ENCODE assay signal across 8 cellular contexts in genomic region chr2:193963472-193964119, GRCh38.
DNase-seq lines count a peak whose midpoint lies in the region; ATAC-seq and TF ChIP-seq lines count a peak whose summit lies in the region.

No MANE protein-coding gene starts in this region.

- no peak overlapping the region for H3K9ac ChIP-seq in NT2/D1 (ENCODE audit: insufficient read length, low read depth)

- intact Hi-C loops in esophagus muscularis mucosa (cut with DNase I): no loop called here

- TF ChIP-seq POLR2A in esophagus muscularis mucosa (IDR thresholded peaks at IDR 0.05; ENCODE audit: low read depth): no peak

- no peaks in the 10 kb centered on the region for H3K9me3 Mint-ChIP-seq in effector memory CD8-positive, alpha-beta T cell

- H3K36me3 Mint-ChIP-seq in effector memory CD8-positive, alpha-beta T cell (ENCODE audit: insufficient read depth): peaks cover 3% of the 10 kb centered on the region

- DNase-seq in NCI-H1436 (lab: John Stamatoyannopoulos, UW) (peak; percentile 53), NCI-H1436 treated with DMSO at 0.1 percent for 48 hours (lab: John Stamatoyannopoulos, UW) (no peak), NT2/D1 (ENCODE audit: low read depth, low spot score) (peak; percentile 27), fibroblast of peridontal ligament (ENCODE audit: extremely low read depth) (peak; percentile 25), esophagus muscularis mucosa (ENCODE audit: extremely low spot score) (no peak), GM19240 (ENCODE audit: insufficient read length, low spot score) (no peak)
- DNase-seq in effector memory CD8-positive, alpha-beta T cell: no peak

- no peak overlapping the region for H3K4me3 Mint-ChIP-seq in effector memory CD8-positive, alpha-beta T cell

- no peak for TF ChIP-seq EP300 in esophagus muscularis mucosa (IDR thresholded peaks at IDR 0.05)

- WGBS in esophagus muscularis mucosa: 68% methylated on average over 4 of the region's 4 CpGs

- H3K27ac Mint-ChIP-seq in effector memory CD8-positive, alpha-beta T cell: no peak overlapping the region

- no peaks in the 10 kb centered on the region for H3K9me3 ChIP-seq in NT2/D1 (ENCODE audit: insufficient read depth, low read length)
- H3K9me3 ChIP-seq in esophagus muscularis mucosa: no peaks in the 10 kb centered on the region

- H3K27me3 ChIP-seq in NT2/D1 (ENCODE audit: insufficient read depth, insufficient read length) (no peaks in the 10 kb centered on the region), esophagus muscularis mucosa (no peaks in the 10 kb centered on the region)

- H3K4me1 ChIP-seq in NT2/D1 (ENCODE audit: insufficient read depth, insufficient read length): no peaks in the 10 kb centered on the region
- H3K4me1 ChIP-seq in esophagus muscularis mucosa: no peaks in the 10 kb centered on the region

- H3K36me3 ChIP-seq in NT2/D1 (ENCODE audit: insufficient read depth, insufficient read length, low read length) (no peaks in the 10 kb centered on the region), esophagus muscularis mucosa (no peaks in the 10 kb centered on the region)

- ATAC-seq in HG02571 (IDR thresholded peaks at IDR 0.05; ENCODE audit: unreplicated experiment): peak; percentile 54
- no peak for ATAC-seq in effector memory CD8-positive, alpha-beta T cell (replicated peaks)

- no peaks in the 10 kb centered on the region for H3K4me1 Mint-ChIP-seq in effector memory CD8-positive, alpha-beta T cell (ENCODE audit: low read depth in 2 of 2)

- H3K4me3 ChIP-seq in NT2/D1 (ENCODE audit: insufficient read length, low read depth) (no peak overlapping the region), esophagus muscularis mucosa (no peak overlapping the region)

- no peak for TF ChIP-seq CTCF in esophagus muscularis mucosa (IDR thresholded peaks at IDR 0.05)

- H3K27me3 Mint-ChIP-seq in effector memory CD8-positive, alpha-beta T cell: no peaks in the 10 kb centered on the region

- H3K27ac ChIP-seq in esophagus muscularis mucosa (replicated peaks in 1 of 4): no peak overlapping the region

Comparison
In these comparisons a context has a peak if more than half of its experiments do, and no peak if none do; other contexts are left out.
1. DNase-seq: peak in NCI-H1436 (single experiment), NT2/D1 (single experiment) and fibroblast of peridontal ligament (single experiment); none in NCI-H1436 treated with DMSO at 0.1 percent for 48 hours (single experiment), esophagus muscularis mucosa (single experiment), effector memory CD8-positive, alpha-beta T cell (0 of 3) and GM19240 (single experiment).